ENCODE assay signal across 19 cellular contexts in genomic region chr12:127241056-127241830, GRCh38.
DNase-seq lines count a peak whose midpoint lies in the region; ATAC-seq and TF ChIP-seq lines count a peak whose summit lies in the region.
"Had no signal": no experiment of that assay in that cellular context is flagged by ENCODE, and none has a peak within 500 bp of the region (broad histone marks: within the 10 kb centered on the region; RNA-seq: fewer than 3 reads in every experiment).

No MANE protein-coding gene starts in this region.

- H3K36me3 Mint-ChIP-seq in activated T-helper 1 cell treated with anti-CD3 and anti-CD28 coated beads, Interleukin-12 subunit alpha, Interleukin-12 subunit beta, Interleukin-2, Interleukin-4 antibody, amounts not matched to agents 30 ng/mL and 10 ng/mL and 1 ng/mL, durations not matched to agents 14 hours and 24 hours and 36 hours (ENCODE audit: low read depth): no peaks in the 10 kb centered on the region

- 56 to 65% (median 59%) methylated on average over 8 of the region's 8 CpGs for WGBS in heart left ventricle, 4 donors

- TF ChIP-seq POLR2A in heart left ventricle (IDR thresholded peaks at IDR 0.05): no peak

- no peaks in the 10 kb centered on the region for H3K27me3 Mint-ChIP-seq in activated T-helper 1 cell treated with anti-CD3 and anti-CD28 coated beads, Interleukin-12 subunit alpha, Interleukin-12 subunit beta, Interleukin-2, Interleukin-4 antibody, amounts not matched to agents 30 ng/mL and 10 ng/mL and 1 ng/mL, durations not matched to agents 14 hours and 24 hours and 36 hours (ENCODE audit: insufficient read depth)

- H3K27me3 ChIP-seq in heart left ventricle: peaks cover 0 to 17% (median 0%) of the 10 kb centered on the region in 9 donors
- H3K27me3 ChIP-seq: ascending aorta, right atrium auricular region, stomach, vagina had no signal

- no peak overlapping the region for H3K27ac ChIP-seq in RWPE1
- no peak overlapping the region for H3K27ac ChIP-seq in heart left ventricle
- H3K27ac ChIP-seq: ascending aorta, right atrium auricular region, stomach, vagina had no signal

- TF ChIP-seq CTCF in RWPE1 (conservative IDR thresholded peaks at IDR 0.05; ENCODE audit: low read depth) (no peak), fibroblast of the aortic adventitia (IDR thresholded peaks at IDR 0.05; ENCODE audit: insufficient read depth, low read length) (no peak), heart left ventricle (IDR thresholded peaks at IDR 0.05) (no peak)

- no peaks in the 10 kb centered on the region for H3K36me3 ChIP-seq in heart left ventricle
- H3K36me3 ChIP-seq: ascending aorta, right atrium auricular region, stomach, vagina had no signal

- DNase-seq in EH (ENCODE audit: low read depth) (peak; percentile 47), RWPE1 (ENCODE audit: low spot score) (peak; percentile 86), fibroblast of the aortic adventitia (ENCODE audit: low read depth) (peak; percentile 46), myocyte (ENCODE audit: low read depth) (peak; percentile 36), heart left ventricle (no peak), NCI-H1694 (lab: John Stamatoyannopoulos, UW) (no peak)
- DNase-seq in activated T-helper 1 cell treated with anti-CD3 and anti-CD28 coated beads, Interleukin-12 subunit alpha, Interleukin-12 subunit beta, Interleukin-2, Interleukin-4 antibody, amounts not matched to agents 30 ng/mL and 10 ng/mL and 1 ng/mL, durations not matched to agents 14 hours and 24 hours and 36 hours (ENCODE audit: low spot score): no peak
- DNase-seq: activated CD4-positive, alpha-beta T cell treated with anti-CD3 and anti-CD28 coated beads for 48 hours; activated CD8-positive, alpha-beta memory T cell treated with anti-CD3 and anti-CD28 coated beads, Interleukin-2, amount 50 U/mL, for 4 hours; cortex of kidney; kidney; NCI-H1048; NCI-H748 treated with DMSO at 0.1 percent for 48 hours; stimulated activated CD4-positive, alpha-beta T cell treated with anti-CD3 and anti-CD28 coated beads, Interleukin-1b, Interleukin-23, amount 100 ng/mL, for 48 hours; stomach had no signal

- H3K4me3 Mint-ChIP-seq in activated T-helper 1 cell treated with anti-CD3 and anti-CD28 coated beads, Interleukin-12 subunit alpha, Interleukin-12 subunit beta, Interleukin-2, Interleukin-4 antibody, amounts not matched to agents 30 ng/mL and 10 ng/mL and 1 ng/mL, durations not matched to agents 14 hours and 24 hours and 36 hours: no peak overlapping the region

- ATAC-seq in GM21786 (IDR thresholded peaks at IDR 0.05; ENCODE audit: unreplicated experiment) (no peak), heart left ventricle (no peak)

- intact Hi-C loops in heart left ventricle (cut with DNase I): no loop called here
- intact Hi-C loops in activated T-helper 1 cell treated with anti-CD3 and anti-CD28 coated beads, Interleukin-12 subunit alpha, Interleukin-12 subunit beta, Interleukin-2, Interleukin-4 antibody, amounts not matched to agents 30 ng/mL and 10 ng/mL and 1 ng/mL, durations not matched to agents 14 hours and 24 hours and 36 hours (cut with micrococcal nuclease): no loop called here

- H3K4me1 Mint-ChIP-seq in activated T-helper 1 cell treated with anti-CD3 and anti-CD28 coated beads, Interleukin-12 subunit alpha, Interleukin-12 subunit beta, Interleukin-2, Interleukin-4 antibody, amounts not matched to agents 30 ng/mL and 10 ng/mL and 1 ng/mL, durations not matched to agents 14 hours and 24 hours and 36 hours (ENCODE audit: low read depth): no peaks in the 10 kb centered on the region

- no peak overlapping the region for H3K4me3 ChIP-seq in fibroblast of the aortic adventitia (ENCODE audit: low read depth, low read length)
- H3K4me3 ChIP-seq in heart left ventricle: no peak overlapping the region
- H3K4me3 ChIP-seq: ascending aorta, right atrium auricular region, stomach, vagina had no signal

- no peaks in the 10 kb centered on the region for H3K9me3 Mint-ChIP-seq in activated T-helper 1 cell treated with anti-CD3 and anti-CD28 coated beads, Interleukin-12 subunit alpha, Interleukin-12 subunit beta, Interleukin-2, Interleukin-4 antibody, amounts not matched to agents 30 ng/mL and 10 ng/mL and 1 ng/mL, durations not matched to agents 14 hours and 24 hours and 36 hours

- POLR2A ChIA-PET in RWPE1 (lab: Yijun Ruan, JAX; ENCODE audit: low non-redundant PET): no interaction called here

- peaks cover 0 to 5% (median 0%) of the 10 kb centered on the region in 12 donors for H3K4me1 ChIP-seq in heart left ventricle
- H3K4me1 ChIP-seq: ascending aorta, right atrium auricular region, vagina had no signal

- CTCF ChIA-PET in RWPE1 (lab: Yijun Ruan, JAX): no interaction called here

- H3K27ac Mint-ChIP-seq in activated T-helper 1 cell treated with anti-CD3 and anti-CD28 coated beads, Interleukin-12 subunit alpha, Interleukin-12 subunit beta, Interleukin-2, Interleukin-4 antibody, amounts not matched to agents 30 ng/mL and 10 ng/mL and 1 ng/mL, durations not matched to agents 14 hours and 24 hours and 36 hours: no peak overlapping the region

- no peaks in the 10 kb centered on the region for H3K9me3 ChIP-seq in heart left ventricle
- H3K9me3 ChIP-seq: ascending aorta, right atrium auricular region, stomach, vagina had no signal

Comparison
In these comparisons a context has a peak if more than half of its experiments do, and no peak if none do; other contexts are left out.
1. DNase-seq: peak in EH (single experiment), RWPE1 (single experiment), fibroblast of the aortic adventitia (single experiment) and myocyte (single experiment); none in heart left ventricle (0 of 5), activated T-helper 1 cell treated with anti-CD3 and anti-CD28 coated beads, Interleukin-12 subunit alpha, Interleukin-12 subunit beta, Interleukin-2, Interleukin-4 antibody, amounts not matched to agents 30 ng/mL and 10 ng/mL and 1 ng/mL, durations not matched to agents 14 hours and 24 hours and 36 hours (single experiment) and NCI-H1694 (single experiment).